In genomic region chr2:135876066-135876711, GRCh38 we compare ENCODE assay signal across 8 cellular contexts.
DNase-seq lines count a peak whose midpoint lies in the region; ATAC-seq lines count a peak whose summit lies in the region.

Gene MCM6, minus strand, starts transcription at chr2:135876443. Its CDS starts 78 bp downstream, at chr2:135876365.

- H3K27ac Mint-ChIP-seq in effector memory CD8-positive, alpha-beta T cell = peak within 1 kb of the TSS; percentile 96 to 97
- peak within 1 kb of the TSS; percentile 56 for H3K27ac Mint-ChIP-seq in memory B cell

- H3K4me1 Mint-ChIP-seq in effector memory CD8-positive, alpha-beta T cell (ENCODE audit: low read depth in 2 of 2) = peaks cover 23 to 28% of the 10 kb centered on the region in 2 donors
- peaks cover 23% of the 10 kb centered on the region for H3K4me1 Mint-ChIP-seq in memory B cell

- peak; percentile 90 for ATAC-seq in GM19468 (IDR thresholded peaks at IDR 0.05; ENCODE audit: extremely low read depth, unreplicated experiment)
- ATAC-seq in effector memory CD8-positive, alpha-beta T cell (replicated peaks) = peak; percentile 87
- ATAC-seq in memory B cell (ENCODE audit: low read depth) = peak; percentile 88

- peak within 1 kb of the TSS; percentile 93 to 94 for H3K4me3 Mint-ChIP-seq in effector memory CD8-positive, alpha-beta T cell
- peak within 1 kb of the TSS; percentile 84 for H3K4me3 Mint-ChIP-seq in memory B cell

- H3K36me3 Mint-ChIP-seq in effector memory CD8-positive, alpha-beta T cell (ENCODE audit: insufficient read depth) = peaks cover 33% of the 10 kb centered on the region
- H3K36me3 Mint-ChIP-seq in memory B cell = no peaks in the 10 kb centered on the region

- peak; percentile 93 for DNase-seq in CMK (ENCODE audit: low read depth)
- DNase-seq in HS-5 (ENCODE audit: low read depth) = peak; percentile 94
- DNase-seq in NK-92 treated with Interleukin-12 subunit alpha and Interleukin-12 subunit beta, amount 100 ng/mL, for 24 hours (lab: John Stamatoyannopoulos, UW) = peak; percentile 98
- DNase-seq in activated CD8-positive, alpha-beta memory T cell treated with anti-CD3 and anti-CD28 coated beads for 24 hours = peak; percentile 98
- peak; percentile 92 to 95 (median 94) for DNase-seq in effector memory CD8-positive, alpha-beta T cell
- peak; percentile 82 to 90 for DNase-seq in memory B cell (ENCODE audit: low spot score in 2 of 2)
- peak; percentile 98 for DNase-seq in stimulated activated CD8-positive, alpha-beta memory T cell treated with anti-CD3 and anti-CD28 coated beads, Interleukin-12 subunit alpha, Interleukin-12 subunit beta, amount 100 ng/mL, for 24 hours (ENCODE audit: extremely low read depth)

- H3K27me3 Mint-ChIP-seq in effector memory CD8-positive, alpha-beta T cell = no peaks in the 10 kb centered on the region
- no peaks in the 10 kb centered on the region for H3K27me3 Mint-ChIP-seq in memory B cell

- H3K9me3 Mint-ChIP-seq in effector memory CD8-positive, alpha-beta T cell = no peaks in the 10 kb centered on the region
- no peaks in the 10 kb centered on the region for H3K9me3 Mint-ChIP-seq in memory B cell

Comparison
In these comparisons a context has a peak if more than half of its experiments do, and no peak if none do; other contexts are left out.
1. Peak in every context shown above with its lines: DNase-seq and ATAC-seq.